ENCODE assay signal across 8 cellular contexts in the genomic region with DNA sequence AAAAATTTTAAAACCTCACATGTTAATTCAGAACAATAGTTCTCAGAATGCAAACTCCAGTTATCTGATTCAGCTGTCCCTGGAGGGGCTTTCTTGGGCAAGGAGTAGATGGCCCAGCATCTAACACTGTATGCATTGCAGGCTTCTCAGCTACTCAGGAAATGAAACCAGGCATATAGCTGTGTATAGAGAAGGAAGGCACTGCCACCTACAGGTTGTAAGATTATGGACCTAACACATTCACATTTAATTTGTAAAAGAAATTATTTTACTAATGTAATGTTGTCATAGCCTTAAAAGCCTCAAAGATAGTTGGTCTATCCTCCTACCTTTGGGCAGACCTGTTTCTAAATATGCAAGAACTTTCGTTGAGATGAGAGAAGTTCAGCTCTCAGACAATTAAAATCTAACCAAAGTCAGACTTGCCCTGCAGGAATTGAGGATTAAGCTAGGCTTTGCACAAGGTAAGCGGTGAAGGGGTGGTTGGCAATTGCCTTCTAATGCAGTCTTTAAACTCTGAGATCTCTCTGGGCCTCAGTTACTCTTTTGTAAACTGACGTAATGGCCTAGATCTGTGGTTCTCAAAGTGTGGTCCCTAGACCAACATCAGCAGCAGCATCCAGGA.
DNase-seq lines count a peak whose midpoint lies in the region; ATAC-seq and TF ChIP-seq lines count a peak whose summit lies in the region.

No MANE protein-coding gene starts in this region.

- H3K9me3 ChIP-seq in DOHH2 (ENCODE audit: control insufficient read depth, insufficient read depth, low read length), result no peaks in the 10 kb centered on the region
- no peaks in the 10 kb centered on the region for H3K9me3 ChIP-seq in adipocyte (ENCODE audit: control insufficient read depth, low read length)
- no peaks in the 10 kb centered on the region for H3K9me3 ChIP-seq in right atrium auricular region

- H3K27me3 ChIP-seq in DOHH2 (ENCODE audit: control insufficient read depth, low read length) (0 out of 2 replicates have a peak, but pooled peaks cover 2% of the 10 kb centered on the region), adipocyte (replicated peaks; ENCODE audit: control insufficient read depth, insufficient read depth, low read length) (no peaks in the 10 kb centered on the region), right atrium auricular region (no peaks in the 10 kb centered on the region)

- no peak overlapping the region for H3K4me2 ChIP-seq in DOHH2 (ENCODE audit: low read length)

- TF ChIP-seq CTCF in DOHH2 (IDR thresholded peaks at IDR 0.05; ENCODE audit: low read depth, low read length, poor library complexity, severe bottlenecking) (peak; percentile 57), right atrium auricular region (IDR thresholded peaks at IDR 0.05) (peak; percentile 34 to 76)

- H3K36me3 ChIP-seq in DOHH2 (ENCODE audit: control insufficient read depth, low read length), result no peaks in the 10 kb centered on the region
- no peaks in the 10 kb centered on the region for H3K36me3 ChIP-seq in adipocyte (ENCODE audit: control insufficient read depth, insufficient read depth, low read length, severe bottlenecking)
- H3K36me3 ChIP-seq in right atrium auricular region, result no peaks in the 10 kb centered on the region

- no peaks in the 10 kb centered on the region for H4K20me1 ChIP-seq in DOHH2 (ENCODE audit: control insufficient read depth, insufficient read depth, low read depth, low read length)

- H3K4me1 ChIP-seq in DOHH2 (ENCODE audit: control insufficient read depth, low read length), result no peaks in the 10 kb centered on the region
- peaks cover 12% of the 10 kb centered on the region for H3K4me1 ChIP-seq in adipocyte (ENCODE audit: control insufficient read depth, insufficient read depth, low read length)
- H3K4me1 ChIP-seq in right atrium auricular region, result no peaks in the 10 kb centered on the region

- H3K27ac ChIP-seq in DOHH2 (ENCODE audit: low read depth, low read length) (no peak overlapping the region), right atrium auricular region (no peak overlapping the region)

- DNase-seq in NCI-H446 (lab: John Stamatoyannopoulos, UW) (peak; percentile 48 to 67), adipocyte (ENCODE audit: low read depth) (peak; percentile 85), right atrium auricular region (ENCODE audit: low spot score) (no peak), skeletal muscle cell (ENCODE audit: low read depth) (peak; percentile 26)
- no peak for DNase-seq in activated effector memory CD4-positive, alpha-beta T cell treated with Interleukin-2 at 50 U/mL for 16 hours

- ATAC-seq in GM19452 (IDR thresholded peaks at IDR 0.05; ENCODE audit: unreplicated experiment) (peak; percentile 79), HG03342 (IDR thresholded peaks at IDR 0.05; ENCODE audit: unreplicated experiment) (peak; percentile 93)

- no peaks in the 10 kb centered on the region for H3K79me2 ChIP-seq in DOHH2 (ENCODE audit: control insufficient read depth, low read length)

- H3F3A ChIP-seq in DOHH2 (ENCODE audit: control insufficient read depth, insufficient read depth), result no peaks in the 10 kb centered on the region

- H3K4me3 ChIP-seq in DOHH2 (ENCODE audit: low read length) (no peak overlapping the region), adipocyte (ENCODE audit: low read length) (no peak overlapping the region), right atrium auricular region (no peak overlapping the region), skeletal muscle cell (ENCODE audit: low read depth, low read length) (no peak overlapping the region)

- no peaks in the 10 kb centered on the region for H3K9me2 ChIP-seq in DOHH2 (replicated peaks; ENCODE audit: control insufficient read depth, low read length)

- no peak overlapping the region for H3K9ac ChIP-seq in adipocyte (ENCODE audit: low read length)

Comparison
In these comparisons a context has a peak if more than half of its experiments do, and no peak if none do; other contexts are left out.
1. DNase-seq: peak in NCI-H446 (2 of 2), adipocyte (single experiment) and skeletal muscle cell (single experiment); none in right atrium auricular region (single experiment) and activated effector memory CD4-positive, alpha-beta T cell treated with Interleukin-2 at 50 U/mL for 16 hours (single experiment).